In genomic region chr17:7232114-7232513, GRCh38 we compare ENCODE assay signal across 11 cellular contexts. TPM values are rescaled to one million over a fixed set of nuclear protein-coding genes. Genes with fewer than 3 reads are reported as not detected.
A peak's percentile ranks its signal among the peaks of the same experiment; 100 is the strongest.
DNase-seq lines count a peak whose midpoint lies in the region; ATAC-seq, FAIRE-seq and TF ChIP-seq lines count a peak whose summit lies in the region.
"Had no signal": no experiment of that assay in that cellular context is flagged by ENCODE, and none has a peak within 500 bp of the region (broad histone marks: within the 10 kb centered on the region; RNA-seq: fewer than 3 reads in every experiment).

No MANE protein-coding gene starts in this region.

- no peak overlapping the region for H2AFZ ChIP-seq in OCI-LY1 (ENCODE audit: low read length)
- H2AFZ ChIP-seq in osteoblast (ENCODE audit: low read length), result no peak overlapping the region

- DNase-seq in GM12891 (ENCODE audit: insufficient read length, low spot score), result no peak
- no peak for DNase-seq in osteoblast (ENCODE audit: insufficient read length, low spot score, missing footprints)
- DNase-seq in GM12892 (ENCODE audit: insufficient read length), result no peak
- DNase-seq in GOT3 (lab: John Stamatoyannopoulos, UW), result no peak
- no peak for DNase-seq in sigmoid colon
- DNase-seq: activated gamma-delta T cell treated with Interleukin-2 at 50 U/mL for 16 hours, testis had no signal

- TF ChIP-seq EP300 in sigmoid colon (IDR thresholded peaks at IDR 0.05), result no peak

- TF ChIP-seq CTCF in OCI-LY1 (IDR thresholded peaks at IDR 0.05; ENCODE audit: low read length), result no peak
- TF ChIP-seq CTCF in osteoblast (IDR thresholded peaks at IDR 0.05; ENCODE audit: extremely low read depth, low read depth, low read length), result no peak
- TF ChIP-seq CTCF in sigmoid colon (IDR thresholded peaks at IDR 0.05), result no peak

- 87 to 88% methylated on average over 5 of the region's 5 CpGs for WGBS in sigmoid colon, 2 donors

- FAIRE-seq in GM12891 (lab: Jason Lieb, UNC) (peak; percentile 77), GM12892 (lab: Jason Lieb, UNC) (no peak)
- FAIRE-seq: endometrium had no signal

- peak overlapping the region; percentile 38; the same call in 1 of the 2 replicates for H3K9ac ChIP-seq in OCI-LY1 (ENCODE audit: low read length)
- H3K9ac ChIP-seq in endocrine pancreas (ENCODE audit: control insufficient read depth, insufficient read depth, low read length), result no peak overlapping the region

- no peaks in the 10 kb centered on the region for H3K27me3 ChIP-seq in OCI-LY1 (ENCODE audit: insufficient read depth, low read length)
- no peaks in the 10 kb centered on the region for H3K27me3 ChIP-seq in endocrine pancreas (ENCODE audit: control insufficient read depth, insufficient read depth, low read length)
- H3K27me3 ChIP-seq in osteoblast (ENCODE audit: insufficient read depth, low read length), result no peaks in the 10 kb centered on the region
- no peaks in the 10 kb centered on the region for H3K27me3 ChIP-seq in sigmoid colon
- H3K27me3 ChIP-seq: testis had no signal

- H3K36me3 ChIP-seq in OCI-LY1 (ENCODE audit: insufficient read depth, low read length) (peaks cover 70% of the 10 kb centered on the region), endocrine pancreas (ENCODE audit: control insufficient read depth, insufficient read depth, low read length) (peaks cover 5% of the 10 kb centered on the region), osteoblast (ENCODE audit: insufficient read depth, low read length) (peaks cover 55% of the 10 kb centered on the region), sigmoid colon (peaks cover 14 to 59% (median 41%) of the 10 kb centered on the region in 4 donors)

- H3K9me3 ChIP-seq in OCI-LY1 (ENCODE audit: low read length) (no peaks in the 10 kb centered on the region), endocrine pancreas (ENCODE audit: control insufficient read depth, low read length) (no peaks in the 10 kb centered on the region), osteoblast (ENCODE audit: low read depth, low read length) (no peaks in the 10 kb centered on the region), sigmoid colon (no peaks in the 10 kb centered on the region)
- H3K9me3 ChIP-seq: testis had no signal

- H3K4me1 ChIP-seq in OCI-LY1 (ENCODE audit: insufficient read depth, low read length, severe bottlenecking) (peaks cover 36% of the 10 kb centered on the region), endocrine pancreas (ENCODE audit: control insufficient read depth, insufficient read depth, low read length) (no peaks in the 10 kb centered on the region), osteoblast (ENCODE audit: insufficient read depth, low read length) (peaks cover 21% of the 10 kb centered on the region), sigmoid colon (peaks cover 0 to 43% (median 40%) of the 10 kb centered on the region in 4 donors)

- TF ChIP-seq POLR2A in GM12891 (IDR thresholded peaks at IDR 0.05; ENCODE audit: low read depth, low read length) (no peak), GM12892 (IDR thresholded peaks at IDR 0.05; ENCODE audit: low read depth, low read length) (no peak), sigmoid colon (IDR thresholded peaks at IDR 0.05) (no peak)

- H3K4me2 ChIP-seq in OCI-LY1 (ENCODE audit: low read length) (peak overlapping the region; percentile 75), osteoblast (ENCODE audit: insufficient read depth, low read length) (peak overlapping the region; percentile 92)

- no peak overlapping the region for H3K27ac ChIP-seq in OCI-LY1 (ENCODE audit: low read depth, low read length, poor library complexity, severe bottlenecking)
- H3K27ac ChIP-seq in osteoblast (ENCODE audit: low read depth, low read length), result no peak overlapping the region
- H3K27ac ChIP-seq in sigmoid colon, result no peak overlapping the region
- H3K27ac ChIP-seq: testis had no signal

- no peaks in the 10 kb centered on the region for H3F3A ChIP-seq in OCI-LY1 (ENCODE audit: insufficient read depth, low read length)

- H3K79me2 ChIP-seq in OCI-LY1 (ENCODE audit: insufficient read depth, low read length) (peaks cover 23% of the 10 kb centered on the region), osteoblast (ENCODE audit: insufficient read depth, low read length) (peaks cover 86% of the 10 kb centered on the region)

- H3K9me2 ChIP-seq in OCI-LY1 (ENCODE audit: low read depth, low read length), result no peaks in the 10 kb centered on the region

- H3K4me3 ChIP-seq in OCI-LY1 (ENCODE audit: low read depth, low read length, poor library complexity, severe bottlenecking), result peak overlapping the region; percentile 83
- H3K4me3 ChIP-seq in endocrine pancreas (ENCODE audit: control insufficient read depth, insufficient read depth, low read length), result peak overlapping the region; percentile 48
- no peak overlapping the region for H3K4me3 ChIP-seq in osteoblast (ENCODE audit: insufficient read depth, low read length)
- no peak overlapping the region for H3K4me3 ChIP-seq in sigmoid colon
- H3K4me3 ChIP-seq: testis had no signal

- ATAC-seq in GM19324 (IDR thresholded peaks at IDR 0.05; ENCODE audit: low FRiP score, unreplicated experiment), result no peak

- H4K20me1 ChIP-seq in OCI-LY1 (ENCODE audit: insufficient read depth, low read length), result no peaks in the 10 kb centered on the region
- H4K20me1 ChIP-seq in osteoblast (ENCODE audit: insufficient read depth, low read length), result peaks cover 37% of the 10 kb centered on the region

- intact Hi-C loops in sigmoid colon (cut with DNase I), result no loop called here

TF ChIP-seq in GM12891, 5 proteins besides CTCF, POLR2A, EP300 and RAD21:
- no peak for TF ChIP-seq POLR2AphosphoS5 (IDR thresholded peaks at IDR 0.05; ENCODE audit: low read depth, low read length)
- no peak for TF ChIP-seq SPI1 (IDR thresholded peaks at IDR 0.05; ENCODE audit: low read depth, low read length)
- TF ChIP-seq PAX5 (IDR thresholded peaks at IDR 0.05; ENCODE audit: insufficient read depth, low read length, severe bottlenecking), result no peak
- no peak for TF ChIP-seq POU2F2 (IDR thresholded peaks at IDR 0.05; ENCODE audit: low read depth, low read length)
- no peak for TF ChIP-seq TAF1 (IDR thresholded peaks at IDR 0.05; ENCODE audit: low read depth, low read length)
TF ChIP-seq in GM12891: peak in this region for 0.

RNA-seq across cellular contexts. Expression of gene DVL2, which starts 2.2 kb away (rescaled TPM):
- polyA plus RNA-seq in GM12891 (2012; ENCODE audit: low read depth, missing spikeins), result 24.0 TPM
- total RNA-seq in osteoblast, result 106 and 123 TPM in 2 replicates
- polyA plus RNA-seq in GM12892 (2012; ENCODE audit: missing spikeins), result 29.3 TPM
- total RNA-seq in sigmoid colon, result 10 to 100 TPM; 36.4 to 56.2 (median 41.8) TPM
- polyA plus RNA-seq in sigmoid colon, result 10 to 100 TPM; 12.0 to 30.7 (median 13.2) TPM

RNA-seq across cellular contexts. Expression of gene PHF23, which starts 7.1 kb away (rescaled TPM):
- polyA plus RNA-seq in GM12891 (2012; ENCODE audit: low read depth, missing spikeins), result 23.0 TPM
- total RNA-seq in osteoblast (53.2 and 55.4 TPM in 2 replicates), sigmoid colon (10 to 100 TPM; 23.1 to 45.4 (median 35.4) TPM)
- polyA plus RNA-seq in GM12892 (2012; ENCODE audit: missing spikeins), result 20.0 TPM
- polyA plus RNA-seq in sigmoid colon, result 10 to 100 TPM; 40.7 to 45.6 (median 45.1) TPM

RNA-seq across cellular contexts. Expression of gene GABARAP, which starts 10.1 kb away (rescaled TPM):
- polyA plus RNA-seq in GM12891 (2012; ENCODE audit: low read depth, missing spikeins), result 366 TPM
- total RNA-seq in osteoblast, result 396 and 422 TPM in 2 replicates
- 238 TPM for polyA plus RNA-seq in GM12892 (2012; ENCODE audit: missing spikeins)
- total RNA-seq in sigmoid colon, result 100 to 1,000 TPM; 147 to 645 (median 552) TPM
- polyA plus RNA-seq in sigmoid colon, result 1,000 to 10,000 TPM in 2 of 3 donors, 100 to 1,000 TPM in 1; 572 to 1,215 (median 1,036) TPM

RNA-seq across cellular contexts. Expression of gene ACADVL, which starts 12.4 kb away (rescaled TPM):
- polyA plus RNA-seq in GM12891 (2012; ENCODE audit: low read depth, missing spikeins), result 318 TPM
- total RNA-seq in osteoblast (162 and 163 TPM in 2 replicates), sigmoid colon (100 to 1,000 TPM; 311 to 569 (median 338) TPM)
- polyA plus RNA-seq in GM12892 (2012; ENCODE audit: missing spikeins), result 223 TPM
- 100 to 1,000 TPM; 211 to 587 (median 491) TPM for polyA plus RNA-seq in sigmoid colon

RNA-seq across cellular contexts. Expression of gene DLG4, which starts 12.5 kb away (rescaled TPM):
- 8.3 TPM for polyA plus RNA-seq in GM12891 (2012; ENCODE audit: low read depth, missing spikeins)
- 10.1 and 11.8 TPM in 2 replicates for total RNA-seq in osteoblast
- polyA plus RNA-seq in GM12892 (2012; ENCODE audit: missing spikeins), result 2.1 TPM
- total RNA-seq in sigmoid colon, result 10 to 100 TPM; 14.6 to 27.4 (median 16.7) TPM
- polyA plus RNA-seq in sigmoid colon, result 1 to 10 TPM; 1.6 to 8.3 (median 5.4) TPM

Comparison
In these comparisons a context has a peak if more than half of its experiments do, and no peak if none do; other contexts are left out.
1. H3K4me3 ChIP-seq: peak in OCI-LY1 (single experiment) and endocrine pancreas (single experiment); none in osteoblast (single experiment) and sigmoid colon (0 of 4).